Comparison of ENCODE assay signal across 18 cellular contexts in genomic region chr15:40558952-40559742, GRCh38. TPM values are rescaled to one million over a fixed set of nuclear protein-coding genes. Genes with fewer than 3 reads are reported as not detected.
DNase-seq lines count a peak whose midpoint lies in the region; ATAC-seq, FAIRE-seq and TF ChIP-seq lines count a peak whose summit lies in the region.
"Had no signal": no experiment of that assay in that cellular context is flagged by ENCODE, and none has a peak within 500 bp of the region (broad histone marks: within the 10 kb centered on the region; RNA-seq: fewer than 3 reads in every experiment).

No MANE protein-coding gene starts in this region.

- no peaks in the 10 kb centered on the region for H3K9me2 ChIP-seq in MM.1S (replicated peaks; ENCODE audit: insufficient read depth, low read length)

- no TSS peak for BruUV-seq in K562 (replicated peaks; lab: Mats Ljungman, UMichigan)

- peaks cover 85% of the 10 kb centered on the region for H3K36me3 Mint-ChIP-seq in stimulated activated effector memory CD8-positive, alpha-beta T cell treated with anti-CD3 and anti-CD28 coated beads, Interleukin-12 subunit alpha, Interleukin-12 subunit beta, amount 100 ng/mL, for 72 hours

- POLR2A ChIA-PET in K562 (lab: Yijun Ruan, JAX) = interaction anchor here (0.8 to 2.7 kb wide), 10 partner anchors 10 to 302 kb away, joined by 3 to 12 read pairs (median 4); partner anchors contain the start of gene RPUSD2

- H3K4me3 Mint-ChIP-seq in stimulated activated effector memory CD8-positive, alpha-beta T cell treated with anti-CD3 and anti-CD28 coated beads, Interleukin-12 subunit alpha, Interleukin-12 subunit beta, amount 100 ng/mL, for 72 hours = no peak overlapping the region
- H3K4me3 Mint-ChIP-seq: activated CD4-positive, alpha-beta T cell treated with anti-CD3 and anti-CD28 coated beads for 36 hours; effector memory CD8-positive, alpha-beta T cell; natural killer cell treated with Interleukin-12 subunit alpha and Interleukin-12 subunit beta and Interleukin-15 and Interleukin-18, amount 100 ng/mL, for 72 hours; T-helper 2 cell treated with Interferon-gamma antibody and Interleukin-4, amounts not matched to agents 5 μg/mL and 100 μg/mL, for 36 hours had no signal

- H3K4me2 ChIP-seq in MM.1S (ENCODE audit: low read depth, low read length) (peak overlapping the region; percentile 69), K562 (ENCODE audit: insufficient read depth, low read length) (peak overlapping the region; percentile 63; the same call in 1 of the 2 replicates)

- ATAC-seq in GM18909 (IDR thresholded peaks at IDR 0.05; ENCODE audit: poor library complexity, unreplicated experiment) (peak; percentile 7), K562 (peak; percentile 92), GM21515 (IDR thresholded peaks at IDR 0.05; ENCODE audit: unreplicated experiment) (no peak)
- ATAC-seq in stimulated activated effector memory CD8-positive, alpha-beta T cell treated with anti-CD3 and anti-CD28 coated beads, Interleukin-12 subunit alpha, Interleukin-12 subunit beta, amount 100 ng/mL, for 72 hours = no peak
- ATAC-seq: activated CD4-positive, alpha-beta T cell treated with anti-CD3 and anti-CD28 coated beads for 36 hours; effector memory CD8-positive, alpha-beta T cell; natural killer cell treated with Interleukin-12 subunit alpha and Interleukin-12 subunit beta and Interleukin-15 and Interleukin-18, amount 100 ng/mL, for 72 hours had no signal

- no peak for TF ChIP-seq RAD21 in K562 (CRISPR knock-in tag; conservative IDR thresholded peaks at IDR 0.05 in 1 of 2, IDR thresholded peaks at IDR 0.05 in 1 of 2)

- TF ChIP-seq CTCF in MM.1S (IDR thresholded peaks at IDR 0.05; ENCODE audit: low read length) (no peak), K562 (IDR thresholded peaks at IDR 0.05 in 2 of 3, conservative IDR thresholded peaks at IDR 0.05 in 1 of 3; ENCODE audit: insufficient read depth in 2 of 3, low read depth in 1 of 3, low read length in 3 of 3) (no peak)

- 0% methylated on average over 6 of the region's 6 CpGs for WGBS in K562 (ENCODE audit: insufficient coverage, low coverage, missing lambda C conversion rate)

- no peak overlapping the region for H2AFZ ChIP-seq in MM.1S (ENCODE audit: low read length)
- no peak overlapping the region for H2AFZ ChIP-seq in K562 (ENCODE audit: low read depth, low read length)

- in situ Hi-C loops in K562 (cut with MboI) = no loop called here

- peak overlapping the region; percentile 71 for H3K27ac Mint-ChIP-seq in stimulated activated effector memory CD8-positive, alpha-beta T cell treated with anti-CD3 and anti-CD28 coated beads, Interleukin-12 subunit alpha, Interleukin-12 subunit beta, amount 100 ng/mL, for 72 hours
- H3K27ac Mint-ChIP-seq: natural killer cell treated with Interleukin-12 subunit alpha and Interleukin-12 subunit beta and Interleukin-15 and Interleukin-18, amount 100 ng/mL, for 72 hours; T-helper 2 cell treated with Interferon-gamma antibody and Interleukin-4, amounts not matched to agents 5 μg/mL and 100 μg/mL, for 36 hours had no signal

- peak overlapping the region; percentile 24 for H3K4me3 ChIP-seq in MM.1S (ENCODE audit: low read length)
- H3K4me3 ChIP-seq in K562 = no peak overlapping the region

- H3K4me1 ChIP-seq in MM.1S (ENCODE audit: low read length) (peaks cover 39% of the 10 kb centered on the region), K562 (replicated peaks in 1 of 2; ENCODE audit: control insufficient read depth in 2 of 2, insufficient read depth in 2 of 2, low read length in 2 of 2) (peaks cover 20 to 29% of the 10 kb centered on the region in 2 experiments; a peak in 4 of 5 replicates)

- no peak for TF ChIP-seq POLR2A in K562 (conservative IDR thresholded peaks at IDR 0.05)
- no peak for TF ChIP-seq POLR2A in H54 (IDR thresholded peaks at IDR 0.05; ENCODE audit: low read depth, low read length)

- no peaks in the 10 kb centered on the region for H3K9me3 ChIP-seq in MM.1S (replicated peaks; ENCODE audit: insufficient read depth, low read length)
- H3K9me3 ChIP-seq in K562 (replicated peaks; ENCODE audit: control insufficient read depth, insufficient read depth, low read depth, low read length) = no peaks in the 10 kb centered on the region

- H3K36me3 ChIP-seq in MM.1S (replicated peaks; ENCODE audit: insufficient read depth, low read length) (peaks cover 8% of the 10 kb centered on the region; the same call in 1 of the 2 replicates), K562 (ENCODE audit: control insufficient read depth, insufficient read depth, low read length) (peaks cover 53% of the 10 kb centered on the region)

- intact Hi-C loops in K562 (cut with micrococcal nuclease) = no loop called here

- H3K79me2 ChIP-seq in MM.1S (ENCODE audit: low read length) (peaks cover 89% of the 10 kb centered on the region), K562 (ENCODE audit: control insufficient read depth, insufficient read depth, low read length) (peaks cover 39% of the 10 kb centered on the region)

- CTCF ChIA-PET in K562 (lab: Yijun Ruan, JAX; ENCODE audit: low intra/inter-chr PET ratio) = no interaction called here

- no peaks in the 10 kb centered on the region for H4K20me1 ChIP-seq in MM.1S (ENCODE audit: insufficient read depth, low read length)
- H4K20me1 ChIP-seq in K562 (replicated peaks; ENCODE audit: control insufficient read depth, insufficient read depth, low read length) = no peaks in the 10 kb centered on the region

- peaks cover 32% of the 10 kb centered on the region for H3K4me1 Mint-ChIP-seq in stimulated activated effector memory CD8-positive, alpha-beta T cell treated with anti-CD3 and anti-CD28 coated beads, Interleukin-12 subunit alpha, Interleukin-12 subunit beta, amount 100 ng/mL, for 72 hours

- H3K9ac ChIP-seq in MM.1S (ENCODE audit: low read length) (peak overlapping the region; percentile 56), K562 (ENCODE audit: insufficient read depth in 1 of 2, low read depth in 2 of 2, low read length in 2 of 2) (peak overlapping the region in 1 of 2 experiments; percentile 2; a peak in 1 of 4 replicates)

- H3K27me3 ChIP-seq in MM.1S (replicated peaks; ENCODE audit: insufficient read depth, low read length) (no peaks in the 10 kb centered on the region), K562 (ENCODE audit: control insufficient read depth in 2 of 2, insufficient read depth in 2 of 2, low read length in 2 of 2) (no peaks in the 10 kb centered on the region)

- TF ChIP-seq EP300 in K562 (IDR thresholded peaks at IDR 0.05; ENCODE audit: low read length) = peak; percentile 92

- H3K27ac ChIP-seq in MM.1S (ENCODE audit: low read length) (peak overlapping the region; percentile 88; the same call in 1 of the 2 replicates), K562 (ENCODE audit: extremely low read depth, low read depth, low read length) (peak overlapping the region; percentile 50; the same call in 2 of the 3 replicates)

- DNase-seq in MM.1S = peak; percentile 5
- DNase-seq in K562 (ENCODE audit: extremely low read depth in 1 of 4, low spot score in 3 of 4) = peak; percentile 85 to 92 (median 88)
- DNase-seq in stimulated activated effector memory CD8-positive, alpha-beta T cell treated with anti-CD3 and anti-CD28 coated beads, Interleukin-12 subunit alpha, Interleukin-12 subunit beta, amount 100 ng/mL, for 72 hours (ENCODE audit: low spot score in 2 of 2) = no peak
- DNase-seq in DMS153 (lab: John Stamatoyannopoulos, UW) = no peak
- DNase-seq in H54 (ENCODE audit: insufficient read length, low spot score) = no peak
- DNase-seq: activated CD4-positive, alpha-beta T cell treated with anti-CD3 and anti-CD28 coated beads for 36 hours; activated effector memory CD4-positive, alpha-beta T cell treated with anti-CD3 and anti-CD28 coated beads, Interleukin-2, amount 50 U/mL, for 16 hours; anterior cingulate cortex; effector memory CD8-positive, alpha-beta T cell; Kasumi-1; kidney; mesenchymal stem cell; NCI-H526 had no signal

- H3K9me1 ChIP-seq in K562 (ENCODE audit: control insufficient read depth, insufficient read depth, low read length) = no peaks in the 10 kb centered on the region

- peak; percentile 96 for FAIRE-seq in K562 (lab: Jason Lieb, UNC)
- FAIRE-seq in H54 (lab: Jason Lieb, UNC) = no peak
- FAIRE-seq: G401.6, kidney had no signal

- H3F3A ChIP-seq in MM.1S (ENCODE audit: insufficient read depth, low read length) = peaks cover 28% of the 10 kb centered on the region

- H3K9me3 Mint-ChIP-seq in stimulated activated effector memory CD8-positive, alpha-beta T cell treated with anti-CD3 and anti-CD28 coated beads, Interleukin-12 subunit alpha, Interleukin-12 subunit beta, amount 100 ng/mL, for 72 hours = no peaks in the 10 kb centered on the region
- H3K9me3 Mint-ChIP-seq: effector memory CD8-positive, alpha-beta T cell; natural killer cell treated with Interleukin-12 subunit alpha and Interleukin-12 subunit beta and Interleukin-15 and Interleukin-18, amount 100 ng/mL, for 72 hours; T-helper 2 cell treated with Interferon-gamma antibody and Interleukin-4, amounts not matched to agents 5 μg/mL and 100 μg/mL, for 36 hours had no signal

RNA-seq across cellular contexts. Expression of gene CCDC32, which starts 5.7 kb away (rescaled TPM):
- total RNA-seq in K562 (2011; cell fraction: chromatin; rRNA removed; ENCODE audit: low replicate concordance) = 58.0 and 64.4 TPM in 2 replicates
- 36.7 and 40.0 TPM in 2 replicates for total RNA-seq in K562 (2011; cell fraction: nucleolus; rRNA removed)
- 34.5 and 52.4 TPM in 2 replicates for total RNA-seq in K562 (2011; cell fraction: nucleoplasm; rRNA removed)
- 22.2 and 26.8 TPM in 2 replicates for total RNA-seq in K562 (2014; rRNA removed)
- total RNA-seq in K562 (2014; rRNA removed; fragmentation: Illumina TruSeq; extraction: Trizol) = 53.3 and 75.6 TPM in 2 replicates
- 21.6 and 30.7 TPM in 2 replicates for total RNA-seq in K562 (2015; rRNA removed; fragmentation: Illumina TruSeq; extraction: Trizol)
- 33.8 and 38.0 TPM in 2 replicates for total RNA-seq in K562 (2021)
- polyA plus RNA-seq in K562 (2011; rRNA removed) = 34.7 and 37.0 TPM in 2 replicates
- polyA plus RNA-seq in K562 (2011; cell fraction: cytosol; rRNA removed) = 14.8 and 23.9 TPM in 2 replicates
- polyA plus RNA-seq in K562 (2011; cell fraction: nucleus; rRNA removed) = 8.3 and 17.2 TPM in 2 replicates
- 38.8 and 49.7 TPM in 2 replicates for polyA plus RNA-seq in K562 (2012)
- 28.5 and 34.1 TPM in 2 replicates for polyA plus RNA-seq in K562 (2014; fragmentation: Illumina TruSeq; extraction: Trizol)
- polyA plus RNA-seq in K562 (2014; fragmentation: Nextera tagmentation; extraction: Ambion mirVana) = 10 to 100 TPM; 54.4 to 94.8 TPM
- 35.3 and 37.1 TPM in 2 replicates for polyA plus RNA-seq in K562 (2014; rRNA removed)
- polyA minus RNA-seq in K562 (2011; rRNA and poly(A)+ RNA removed) = 31.1 and 44.8 TPM in 2 replicates
- polyA minus RNA-seq in K562 (2011; cell fraction: cytosol; rRNA and poly(A)+ RNA removed) = 5.4 and 8.2 TPM in 2 replicates
- 7.5 and 29.2 TPM in 2 replicates for polyA minus RNA-seq in K562 (2011; cell fraction: nucleus; rRNA and poly(A)+ RNA removed)

RNA-seq across cellular contexts. Expression of gene RPUSD2, which starts 10.0 kb away (rescaled TPM):
- 5.8 and 12.4 TPM in 2 replicates for total RNA-seq in K562 (2011; cell fraction: chromatin; rRNA removed; ENCODE audit: low replicate concordance)
- 17.1 and 22.7 TPM in 2 replicates for total RNA-seq in K562 (2011; cell fraction: nucleolus; rRNA removed)
- 12.1 and 12.4 TPM in 2 replicates for total RNA-seq in K562 (2011; cell fraction: nucleoplasm; rRNA removed)
- total RNA-seq in K562 (2014; rRNA removed) (23.4 and 36.8 TPM in 2 replicates), K562 (2014; rRNA removed; fragmentation: Illumina TruSeq; extraction: Trizol) (10.0 and 14.3 TPM in 2 replicates), K562 (2015; rRNA removed; fragmentation: Illumina TruSeq; extraction: Trizol) (17.5 and 18.6 TPM in 2 replicates), K562 (2021) (24.0 and 30.2 TPM in 2 replicates)
- polyA plus RNA-seq in K562 (2011; rRNA removed) (11.2 and 13.0 TPM in 2 replicates), K562 (2014; fragmentation: Illumina TruSeq; extraction: Trizol) (13.6 and 13.7 TPM in 2 replicates), K562 (2014; fragmentation: Nextera tagmentation; extraction: Ambion mirVana) (1 to 10 TPM; 3.7 to 5.0 TPM), K562 (2014; rRNA removed) (19.6 and 20.5 TPM in 2 replicates)
- polyA plus RNA-seq in K562 (2011; cell fraction: cytosol; rRNA removed) = 11.7 and 20.8 TPM in 2 replicates
- 10.8 and 14.7 TPM in 2 replicates for polyA plus RNA-seq in K562 (2011; cell fraction: nucleus; rRNA removed)
- polyA plus RNA-seq in K562 (2012) = 9.7 and 17.2 TPM in 2 replicates
- polyA minus RNA-seq in K562 (2011; rRNA and poly(A)+ RNA removed) = 14.4 and 16.9 TPM in 2 replicates
- 11.1 and 12.7 TPM in 2 replicates for polyA minus RNA-seq in K562 (2011; cell fraction: cytosol; rRNA and poly(A)+ RNA removed)
- 9.4 and 12.4 TPM in 2 replicates for polyA minus RNA-seq in K562 (2011; cell fraction: nucleus; rRNA and poly(A)+ RNA removed)

RNA-seq across cellular contexts. Expression of gene KNL1, which starts 34.9 kb away (rescaled TPM):
- total RNA-seq in K562 (2011; cell fraction: chromatin; rRNA removed; ENCODE audit: low replicate concordance) = 23.6 and 133 TPM in 2 replicates
- 10.0 and 22.1 TPM in 2 replicates for total RNA-seq in K562 (2011; cell fraction: nucleolus; rRNA removed)
- total RNA-seq in K562 (2011; cell fraction: nucleoplasm; rRNA removed) = 29.4 and 37.6 TPM in 2 replicates
- total RNA-seq in K562 (2014; rRNA removed) = 29.2 and 30.7 TPM in 2 replicates
- 62.1 and 74.1 TPM in 2 replicates for total RNA-seq in K562 (2014; rRNA removed; fragmentation: Illumina TruSeq; extraction: Trizol)
- total RNA-seq in K562 (2015; rRNA removed; fragmentation: Illumina TruSeq; extraction: Trizol) = 58.8 and 65.4 TPM in 2 replicates
- 32.1 and 34.8 TPM in 2 replicates for total RNA-seq in K562 (2021)
- 29.8 and 34.6 TPM in 2 replicates for polyA plus RNA-seq in K562 (2011; rRNA removed)
- polyA plus RNA-seq in K562 (2011; cell fraction: cytosol; rRNA removed) = 3.7 and 12.4 TPM in 2 replicates
- polyA plus RNA-seq in K562 (2011; cell fraction: nucleus; rRNA removed) = 12.0 and 18.2 TPM in 2 replicates
- 16.4 and 19.6 TPM in 2 replicates for polyA plus RNA-seq in K562 (2012)
- polyA plus RNA-seq in K562 (2014; fragmentation: Illumina TruSeq; extraction: Trizol) = 35.5 and 43.7 TPM in 2 replicates
- 10 to 100 TPM; 14.5 to 17.9 TPM for polyA plus RNA-seq in K562 (2014; fragmentation: Nextera tagmentation; extraction: Ambion mirVana)
- 16.5 and 52.8 TPM in 2 replicates for polyA plus RNA-seq in K562 (2014; rRNA removed)
- polyA minus RNA-seq in K562 (2011; rRNA and poly(A)+ RNA removed) = 103 and 127 TPM in 2 replicates
- 27.7 and 28.9 TPM in 2 replicates for polyA minus RNA-seq in K562 (2011; cell fraction: cytosol; rRNA and poly(A)+ RNA removed)
- 21.1 and 45.1 TPM in 2 replicates for polyA minus RNA-seq in K562 (2011; cell fraction: nucleus; rRNA and poly(A)+ RNA removed)

Comparison
In these comparisons a context has a peak if more than half of its experiments do, and no peak if none do; other contexts are left out.
1. ATAC-seq: peak in GM18909 (single experiment) and K562 (single experiment); none in stimulated activated effector memory CD8-positive, alpha-beta T cell treated with anti-CD3 and anti-CD28 coated beads, Interleukin-12 subunit alpha, Interleukin-12 subunit beta, amount 100 ng/mL, for 72 hours (single experiment) and GM21515 (single experiment).
2. DNase-seq: peak in MM.1S (single experiment) and K562 (4 of 4); none in stimulated activated effector memory CD8-positive, alpha-beta T cell treated with anti-CD3 and anti-CD28 coated beads, Interleukin-12 subunit alpha, Interleukin-12 subunit beta, amount 100 ng/mL, for 72 hours (0 of 2), DMS153 (single experiment) and H54 (single experiment).